In genomic region chr2:69013837-69014796, GRCh38 we compare ENCODE assay signal across 8 cellular contexts. TPM values are rescaled to one million over a fixed set of nuclear protein-coding genes. Genes with fewer than 3 reads are reported as not detected.
DNase-seq lines count a peak whose midpoint lies in the region; ATAC-seq and TF ChIP-seq lines count a peak whose summit lies in the region.

No MANE protein-coding gene starts in this region.

- H3K27ac ChIP-seq in CD8-positive, alpha-beta T cell (ENCODE audit: low read depth, low read length): no peak overlapping the region
- H3K27ac ChIP-seq in MM.1S (ENCODE audit: low read length) (no peak overlapping the region), caudate nucleus (ENCODE audit: low read depth, low read length) (peak overlapping the region; percentile 44), urinary bladder (ENCODE audit: low read depth) (peak overlapping the region; percentile 82)

- no peaks in the 10 kb centered on the region for H3K36me3 Mint-ChIP-seq in CD8-positive, alpha-beta T cell
- H3K36me3 Mint-ChIP-seq in mesothelial cell of epicardium: no peaks in the 10 kb centered on the region

- no peak for ATAC-seq in CD8-positive, alpha-beta T cell
- ATAC-seq in HG03469 (IDR thresholded peaks at IDR 0.05; ENCODE audit: unreplicated experiment): no peak
- ATAC-seq in GM21737 (IDR thresholded peaks at IDR 0.05; ENCODE audit: unreplicated experiment): no peak

- H3K4me1 Mint-ChIP-seq in CD8-positive, alpha-beta T cell (ENCODE audit: low read depth): peaks cover 14% of the 10 kb centered on the region
- peaks cover 43% of the 10 kb centered on the region for H3K4me1 Mint-ChIP-seq in mesothelial cell of epicardium

- H3K4me2 ChIP-seq in MM.1S (ENCODE audit: low read depth, low read length): peak overlapping the region; percentile 99

- H3K9me3 ChIP-seq in CD8-positive, alpha-beta T cell (ENCODE audit: low read length): no peaks in the 10 kb centered on the region
- H3K9me3 ChIP-seq in MM.1S (replicated peaks; ENCODE audit: insufficient read depth, low read length): no peaks in the 10 kb centered on the region

- peak overlapping the region; percentile 87 for H2AFZ ChIP-seq in MM.1S (ENCODE audit: low read length)

- no peaks in the 10 kb centered on the region for H3K36me3 ChIP-seq in CD8-positive, alpha-beta T cell (ENCODE audit: insufficient read depth, low read length)
- H3K36me3 ChIP-seq in MM.1S (replicated peaks; ENCODE audit: insufficient read depth, low read length) (no peaks in the 10 kb centered on the region), urinary bladder (ENCODE audit: insufficient read depth) (no peaks in the 10 kb centered on the region)

- no peaks in the 10 kb centered on the region for H3K9me3 Mint-ChIP-seq in CD8-positive, alpha-beta T cell
- H3K9me3 Mint-ChIP-seq in mesothelial cell of epicardium: no peaks in the 10 kb centered on the region

- H3K9me2 ChIP-seq in MM.1S (replicated peaks; ENCODE audit: insufficient read depth, low read length): no peaks in the 10 kb centered on the region

- no peaks in the 10 kb centered on the region for H4K20me1 ChIP-seq in MM.1S (ENCODE audit: insufficient read depth, low read length)

- peaks cover 7% of the 10 kb centered on the region for H3K27me3 ChIP-seq in CD8-positive, alpha-beta T cell (ENCODE audit: insufficient read depth, low read length)
- H3K27me3 ChIP-seq in MM.1S (replicated peaks; ENCODE audit: insufficient read depth, low read length): peaks cover 6% of the 10 kb centered on the region; the same call in 1 of the 2 replicates

- CTCF ChIA-PET in CD8-positive, alpha-beta T cell (lab: Charles Lee): no interaction called here

- intact Hi-C loops in CD8-positive, alpha-beta T cell (cut with DNase I, micrococcal nuclease): loop anchor here (2.0 to 5.0 kb wide), 2 partner anchors 293 kb away; no protein-coding TSS in a partner anchor

- DNase-seq in CD8-positive, alpha-beta T cell: no peak
- DNase-seq in MM.1S (peak; percentile 11), caudate nucleus (lab: John Stamatoyannopoulos, UW) (peak in 2 of 61 donors; percentile 15 to 42), mesothelial cell of epicardium (ENCODE audit: low spot score in 2 of 2, unreplicated experiment in 2 of 2) (no peak), NOMO-1 treated with dmso at 0.1 percent for 144 hours (lab: John Stamatoyannopoulos, UW; ENCODE audit: unreplicated experiment) (no peak)

- TF ChIP-seq CTCF in CD8-positive, alpha-beta T cell (IDR thresholded peaks at IDR 0.05): no peak
- TF ChIP-seq CTCF in MM.1S (IDR thresholded peaks at IDR 0.05; ENCODE audit: low read length) (no peak), mesothelial cell of epicardium (IDR thresholded peaks at IDR 0.05; ENCODE audit: unreplicated experiment) (no peak)

- H3F3A ChIP-seq in MM.1S (ENCODE audit: insufficient read depth, low read length): no peaks in the 10 kb centered on the region

- H3K79me2 ChIP-seq in MM.1S (ENCODE audit: low read length): no peaks in the 10 kb centered on the region

- POLR2A ChIA-PET in CD8-positive, alpha-beta T cell (lab: Charles Lee): no interaction called here

- peak overlapping the region; percentile 79 for H3K4me3 Mint-ChIP-seq in CD8-positive, alpha-beta T cell
- peak overlapping the region; percentile 98 for H3K4me3 Mint-ChIP-seq in mesothelial cell of epicardium

- peaks cover 46% of the 10 kb centered on the region for H3K27me3 Mint-ChIP-seq in CD8-positive, alpha-beta T cell (ENCODE audit: low read depth)
- peaks cover 9% of the 10 kb centered on the region for H3K27me3 Mint-ChIP-seq in mesothelial cell of epicardium (ENCODE audit: low read depth)

- no peak overlapping the region for H3K4me3 ChIP-seq in CD8-positive, alpha-beta T cell (ENCODE audit: low read depth, low read length)
- H3K4me3 ChIP-seq in MM.1S (ENCODE audit: low read length): peak overlapping the region; percentile 81
- H3K4me3 ChIP-seq in urinary bladder (ENCODE audit: low read depth, low read length): peak overlapping the region; percentile 74

- 2% methylated on average over 20 of the region's 20 CpGs for WGBS in urinary bladder

- H3K9ac ChIP-seq in MM.1S (ENCODE audit: low read length): no peak overlapping the region

- peaks cover 10% of the 10 kb centered on the region for H3K4me1 ChIP-seq in CD8-positive, alpha-beta T cell (ENCODE audit: insufficient read depth, low read length)
- H3K4me1 ChIP-seq in MM.1S (ENCODE audit: low read length) (peaks cover 7% of the 10 kb centered on the region; the same call in 1 of the 2 replicates), urinary bladder (ENCODE audit: insufficient read depth) (no peaks in the 10 kb centered on the region)

- H3K27ac Mint-ChIP-seq in CD8-positive, alpha-beta T cell: no peak overlapping the region
- H3K27ac Mint-ChIP-seq in mesothelial cell of epicardium: peak overlapping the region; percentile 72

RNA-seq across cellular contexts. Expression of gene ANTXR1, which starts 1.1 kb away (rescaled TPM):
- total RNA-seq in CD8-positive, alpha-beta T cell: not detected
- total RNA-seq in mesothelial cell of epicardium (137 to 144 TPM (median 144 TPM) in 3 replicates), urinary bladder (138 TPM)
- 53.0 TPM for polyA plus RNA-seq in urinary bladder

RNA-seq across cellular contexts. Expression of gene GKN1, which starts 39.7 kb away (rescaled TPM):
- not detected for total RNA-seq in CD8-positive, alpha-beta T cell
- total RNA-seq in mesothelial cell of epicardium (not detected in 3 replicates), urinary bladder (not detected)
- polyA plus RNA-seq in urinary bladder: 0.47 TPM

Comparison
In these comparisons a context has a peak if more than half of its experiments do, and no peak if none do; other contexts are left out.
1. H3K27ac ChIP-seq: peak in caudate nucleus (single experiment) and urinary bladder (single experiment); none in CD8-positive, alpha-beta T cell (single experiment) and MM.1S (single experiment).
2. RNA of gene ANTXR1, which starts 1.1 kb away (total RNA-seq): 137 to 144 TPM in mesothelial cell of epicardium and 138 TPM in urinary bladder (single experiment); not detected in CD8-positive, alpha-beta T cell; every median in the first group is over 100 times any median in the second.